9 cellular contexts compared by ENCODE assay signal in genomic region chrX:109871489-109871888, GRCh38.
"Had no signal": no experiment of that assay in that cellular context is flagged by ENCODE, and none has a peak within 500 bp of the region (broad histone marks: within the 10 kb centered on the region; RNA-seq: fewer than 3 reads in every experiment).

No MANE protein-coding gene starts in this region.

- H3K27ac Mint-ChIP-seq: HFFc6 had no signal

- H2AFZ ChIP-seq: GM23248 had no signal

- H3K36me3 ChIP-seq: HAP-1 had no signal

- H3K4me1 ChIP-seq: HAP-1 had no signal

- H3K4me3 ChIP-seq: GM23248, HAP-1 had no signal

- DNase-seq: GOT3, H7, HFFc6, KBM-7 had no signal

- H3K9ac ChIP-seq: GM23248, KMS-11 had no signal

- ATAC-seq: HCT116 had no signal

- H3K4me2 ChIP-seq: KMS-11 had no signal

- H3K4me3 Mint-ChIP-seq: HFFc6 had no signal

- FAIRE-seq: HTR-8/SVneo had no signal

- H3K9me3 Mint-ChIP-seq: HFFc6 had no signal

- H3K27ac ChIP-seq: GM23248, KMS-11 had no signal

- H3K9me3 ChIP-seq: HAP-1 had no signal
